In the genomic region with DNA sequence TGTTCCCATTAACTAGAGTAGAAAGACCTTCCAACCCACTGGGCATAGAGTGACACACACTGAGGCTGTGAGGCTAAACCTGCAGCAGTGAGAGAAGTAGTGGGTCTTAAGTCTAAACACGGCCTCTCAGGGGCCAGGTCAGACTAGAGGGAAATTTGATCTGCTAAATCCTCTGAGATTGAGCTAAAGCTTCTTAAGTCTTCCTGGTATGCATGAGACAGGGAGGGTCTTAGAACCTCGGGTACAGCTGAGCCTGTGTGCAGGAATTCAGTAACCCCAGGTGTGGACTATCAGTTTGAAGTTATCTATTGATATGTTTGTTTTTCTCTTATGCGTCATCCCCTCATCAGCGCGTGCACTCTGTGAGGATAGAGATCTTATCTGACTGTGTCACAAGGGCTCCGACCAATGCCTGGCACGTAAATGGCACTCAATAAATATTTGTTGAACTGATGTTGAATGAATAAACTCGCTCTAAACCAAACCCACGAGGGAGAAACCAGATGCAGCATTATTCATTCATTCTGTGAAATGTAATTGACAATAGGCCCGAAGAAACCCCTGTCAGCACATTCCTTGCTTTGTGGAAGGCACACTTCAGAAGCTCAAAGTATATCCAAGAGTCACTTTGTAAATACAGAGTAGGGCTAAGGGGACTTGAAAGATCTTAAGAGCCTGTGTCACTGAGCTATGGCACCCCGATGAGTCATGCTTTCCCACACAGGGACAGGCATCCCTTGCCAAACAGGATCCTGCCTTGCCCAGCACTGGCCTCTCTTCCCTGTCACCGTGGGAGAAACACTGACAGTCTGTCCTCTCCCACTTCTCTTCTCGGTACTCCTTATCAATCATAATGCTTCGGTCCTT, we compare ENCODE assay signal across 1 cellular context.
A peak's percentile ranks its signal among the peaks of the same experiment; 100 is the strongest.
TF ChIP-seq lines count a peak whose summit lies in the region.

No MANE protein-coding gene starts in this region.

TF ChIP-seq in HepG2, 621 proteins besides CTCF, POLR2A, EP300 and RAD21 (continued from another document):
- TF ChIP-seq, protein P1, sequence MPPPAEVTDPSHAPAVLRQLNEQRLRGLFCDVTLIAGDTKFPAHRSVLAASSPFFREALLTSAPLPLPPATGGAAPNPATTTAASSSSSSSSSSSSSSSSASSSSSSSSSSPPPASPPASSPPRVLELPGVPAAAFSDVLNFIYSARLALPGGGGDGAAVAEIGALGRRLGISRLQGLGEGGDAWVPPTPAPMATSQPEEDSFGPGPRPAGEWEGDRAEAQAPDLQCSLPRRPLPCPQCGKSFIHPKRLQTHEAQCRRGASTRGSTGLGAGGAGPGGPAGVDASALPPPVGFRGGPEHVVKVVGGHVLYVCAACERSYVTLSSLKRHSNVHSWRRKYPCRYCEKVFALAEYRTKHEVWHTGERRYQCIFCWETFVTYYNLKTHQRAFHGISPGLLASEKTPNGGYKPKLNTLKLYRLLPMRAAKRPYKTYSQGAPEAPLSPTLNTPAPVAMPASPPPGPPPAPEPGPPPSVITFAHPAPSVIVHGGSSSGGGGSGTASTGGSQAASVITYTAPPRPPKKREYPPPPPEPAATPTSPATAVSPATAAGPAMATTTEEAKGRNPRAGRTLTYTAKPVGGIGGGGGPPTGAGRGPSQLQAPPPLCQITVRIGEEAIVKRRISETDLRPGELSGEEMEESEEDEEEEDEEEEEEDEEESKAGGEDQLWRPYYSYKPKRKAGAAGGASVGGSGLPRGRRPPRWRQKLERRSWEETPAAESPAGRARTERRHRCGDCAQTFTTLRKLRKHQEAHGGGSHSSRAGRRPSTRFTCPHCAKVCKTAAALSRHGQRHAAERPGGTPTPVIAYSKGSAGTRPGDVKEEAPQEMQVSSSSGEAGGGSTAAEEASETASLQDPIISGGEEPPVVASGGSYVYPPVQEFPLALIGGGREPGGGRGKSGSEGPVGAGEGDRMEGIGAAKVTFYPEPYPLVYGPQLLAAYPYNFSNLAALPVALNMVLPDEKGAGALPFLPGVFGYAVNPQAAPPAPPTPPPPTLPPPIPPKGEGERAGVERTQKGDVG (CRISPR knock-in tag; IDR thresholded peaks at IDR 0.05; ENCODE audit: borderline replicate concordance), result no peak
- TF ChIP-seq, protein P2, sequence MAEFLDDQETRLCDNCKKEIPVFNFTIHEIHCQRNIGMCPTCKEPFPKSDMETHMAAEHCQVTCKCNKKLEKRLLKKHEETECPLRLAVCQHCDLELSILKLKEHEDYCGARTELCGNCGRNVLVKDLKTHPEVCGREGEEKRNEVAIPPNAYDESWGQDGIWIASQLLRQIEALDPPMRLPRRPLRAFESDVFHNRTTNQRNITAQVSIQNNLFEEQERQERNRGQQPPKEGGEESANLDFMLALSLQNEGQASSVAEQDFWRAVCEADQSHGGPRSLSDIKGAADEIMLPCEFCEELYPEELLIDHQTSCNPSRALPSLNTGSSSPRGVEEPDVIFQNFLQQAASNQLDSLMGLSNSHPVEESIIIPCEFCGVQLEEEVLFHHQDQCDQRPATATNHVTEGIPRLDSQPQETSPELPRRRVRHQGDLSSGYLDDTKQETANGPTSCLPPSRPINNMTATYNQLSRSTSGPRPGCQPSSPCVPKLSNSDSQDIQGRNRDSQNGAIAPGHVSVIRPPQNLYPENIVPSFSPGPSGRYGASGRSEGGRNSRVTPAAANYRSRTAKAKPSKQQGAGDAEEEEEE (CRISPR knock-in tag; IDR thresholded peaks at IDR 0.05; ENCODE audit: borderline replicate concordance), result no peak; the same call in 1 of the 2 replicates
- no peak for TF ChIP-seq KLF13 (CRISPR knock-in tag; IDR thresholded peaks at IDR 0.05)
- no peak for TF ChIP-seq ZNF33B (CRISPR knock-in tag; IDR thresholded peaks at IDR 0.05)
- TF ChIP-seq, protein P3, sequence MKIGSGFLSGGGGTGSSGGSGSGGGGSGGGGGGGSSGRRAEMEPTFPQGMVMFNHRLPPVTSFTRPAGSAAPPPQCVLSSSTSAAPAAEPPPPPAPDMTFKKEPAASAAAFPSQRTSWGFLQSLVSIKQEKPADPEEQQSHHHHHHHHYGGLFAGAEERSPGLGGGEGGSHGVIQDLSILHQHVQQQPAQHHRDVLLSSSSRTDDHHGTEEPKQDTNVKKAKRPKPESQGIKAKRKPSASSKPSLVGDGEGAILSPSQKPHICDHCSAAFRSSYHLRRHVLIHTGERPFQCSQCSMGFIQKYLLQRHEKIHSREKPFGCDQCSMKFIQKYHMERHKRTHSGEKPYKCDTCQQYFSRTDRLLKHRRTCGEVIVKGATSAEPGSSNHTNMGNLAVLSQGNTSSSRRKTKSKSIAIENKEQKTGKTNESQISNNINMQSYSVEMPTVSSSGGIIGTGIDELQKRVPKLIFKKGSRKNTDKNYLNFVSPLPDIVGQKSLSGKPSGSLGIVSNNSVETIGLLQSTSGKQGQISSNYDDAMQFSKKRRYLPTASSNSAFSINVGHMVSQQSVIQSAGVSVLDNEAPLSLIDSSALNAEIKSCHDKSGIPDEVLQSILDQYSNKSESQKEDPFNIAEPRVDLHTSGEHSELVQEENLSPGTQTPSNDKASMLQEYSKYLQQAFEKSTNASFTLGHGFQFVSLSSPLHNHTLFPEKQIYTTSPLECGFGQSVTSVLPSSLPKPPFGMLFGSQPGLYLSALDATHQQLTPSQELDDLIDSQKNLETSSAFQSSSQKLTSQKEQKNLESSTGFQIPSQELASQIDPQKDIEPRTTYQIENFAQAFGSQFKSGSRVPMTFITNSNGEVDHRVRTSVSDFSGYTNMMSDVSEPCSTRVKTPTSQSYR (CRISPR knock-in tag; IDR thresholded peaks at IDR 0.05; ENCODE audit: borderline replicate concordance), result no peak
- TF ChIP-seq ZFP90 (CRISPR knock-in tag; IDR thresholded peaks at IDR 0.05; ENCODE audit: borderline replicate concordance), result no peak
- TF ChIP-seq EEA1 (CRISPR knock-in tag; IDR thresholded peaks at IDR 0.05; ENCODE audit: borderline replicate concordance), result no peak
- no peak for TF ChIP-seq PRPF4 (IDR thresholded peaks at IDR 0.05; ENCODE audit: low read depth, low read length, poor library complexity, severe bottlenecking)
- TF ChIP-seq HNRNPH1 (optimal IDR thresholded peaks at IDR 0.05; ENCODE audit: low read depth, low read length), result no peak
- TF ChIP-seq CEBPG (CRISPR knock-in tag; IDR thresholded peaks at IDR 0.05), result peak; percentile 48; the same call in 1 of the 2 replicates
- TF ChIP-seq ZNF224 (CRISPR knock-in tag; IDR thresholded peaks at IDR 0.05), result no peak
- TF ChIP-seq, protein P4, sequence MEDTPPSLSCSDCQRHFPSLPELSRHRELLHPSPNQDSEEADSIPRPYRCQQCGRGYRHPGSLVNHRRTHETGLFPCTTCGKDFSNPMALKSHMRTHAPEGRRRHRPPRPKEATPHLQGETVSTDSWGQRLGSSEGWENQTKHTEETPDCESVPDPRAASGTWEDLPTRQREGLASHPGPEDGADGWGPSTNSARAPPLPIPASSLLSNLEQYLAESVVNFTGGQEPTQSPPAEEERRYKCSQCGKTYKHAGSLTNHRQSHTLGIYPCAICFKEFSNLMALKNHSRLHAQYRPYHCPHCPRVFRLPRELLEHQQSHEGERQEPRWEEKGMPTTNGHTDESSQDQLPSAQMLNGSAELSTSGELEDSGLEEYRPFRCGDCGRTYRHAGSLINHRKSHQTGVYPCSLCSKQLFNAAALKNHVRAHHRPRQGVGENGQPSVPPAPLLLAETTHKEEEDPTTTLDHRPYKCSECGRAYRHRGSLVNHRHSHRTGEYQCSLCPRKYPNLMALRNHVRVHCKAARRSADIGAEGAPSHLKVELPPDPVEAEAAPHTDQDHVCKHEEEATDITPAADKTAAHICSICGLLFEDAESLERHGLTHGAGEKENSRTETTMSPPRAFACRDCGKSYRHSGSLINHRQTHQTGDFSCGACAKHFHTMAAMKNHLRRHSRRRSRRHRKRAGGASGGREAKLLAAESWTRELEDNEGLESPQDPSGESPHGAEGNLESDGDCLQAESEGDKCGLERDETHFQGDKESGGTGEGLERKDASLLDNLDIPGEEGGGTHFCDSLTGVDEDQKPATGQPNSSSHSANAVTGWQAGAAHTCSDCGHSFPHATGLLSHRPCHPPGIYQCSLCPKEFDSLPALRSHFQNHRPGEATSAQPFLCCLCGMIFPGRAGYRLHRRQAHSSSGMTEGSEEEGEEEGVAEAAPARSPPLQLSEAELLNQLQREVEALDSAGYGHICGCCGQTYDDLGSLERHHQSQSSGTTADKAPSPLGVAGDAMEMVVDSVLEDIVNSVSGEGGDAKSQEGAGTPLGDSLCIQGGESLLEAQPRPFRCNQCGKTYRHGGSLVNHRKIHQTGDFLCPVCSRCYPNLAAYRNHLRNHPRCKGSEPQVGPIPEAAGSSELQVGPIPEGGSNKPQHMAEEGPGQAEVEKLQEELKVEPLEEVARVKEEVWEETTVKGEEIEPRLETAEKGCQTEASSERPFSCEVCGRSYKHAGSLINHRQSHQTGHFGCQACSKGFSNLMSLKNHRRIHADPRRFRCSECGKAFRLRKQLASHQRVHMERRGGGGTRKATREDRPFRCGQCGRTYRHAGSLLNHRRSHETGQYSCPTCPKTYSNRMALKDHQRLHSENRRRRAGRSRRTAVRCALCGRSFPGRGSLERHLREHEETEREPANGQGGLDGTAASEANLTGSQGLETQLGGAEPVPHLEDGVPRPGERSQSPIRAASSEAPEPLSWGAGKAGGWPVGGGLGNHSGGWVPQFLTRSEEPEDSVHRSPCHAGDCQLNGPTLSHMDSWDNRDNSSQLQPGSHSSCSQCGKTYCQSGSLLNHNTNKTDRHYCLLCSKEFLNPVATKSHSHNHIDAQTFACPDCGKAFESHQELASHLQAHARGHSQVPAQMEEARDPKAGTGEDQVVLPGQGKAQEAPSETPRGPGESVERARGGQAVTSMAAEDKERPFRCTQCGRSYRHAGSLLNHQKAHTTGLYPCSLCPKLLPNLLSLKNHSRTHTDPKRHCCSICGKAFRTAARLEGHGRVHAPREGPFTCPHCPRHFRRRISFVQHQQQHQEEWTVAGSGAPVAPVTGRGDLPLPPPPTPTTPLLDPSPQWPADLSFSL (CRISPR knock-in tag; IDR thresholded peaks at IDR 0.05), result no peak
- TF ChIP-seq, protein P5, sequence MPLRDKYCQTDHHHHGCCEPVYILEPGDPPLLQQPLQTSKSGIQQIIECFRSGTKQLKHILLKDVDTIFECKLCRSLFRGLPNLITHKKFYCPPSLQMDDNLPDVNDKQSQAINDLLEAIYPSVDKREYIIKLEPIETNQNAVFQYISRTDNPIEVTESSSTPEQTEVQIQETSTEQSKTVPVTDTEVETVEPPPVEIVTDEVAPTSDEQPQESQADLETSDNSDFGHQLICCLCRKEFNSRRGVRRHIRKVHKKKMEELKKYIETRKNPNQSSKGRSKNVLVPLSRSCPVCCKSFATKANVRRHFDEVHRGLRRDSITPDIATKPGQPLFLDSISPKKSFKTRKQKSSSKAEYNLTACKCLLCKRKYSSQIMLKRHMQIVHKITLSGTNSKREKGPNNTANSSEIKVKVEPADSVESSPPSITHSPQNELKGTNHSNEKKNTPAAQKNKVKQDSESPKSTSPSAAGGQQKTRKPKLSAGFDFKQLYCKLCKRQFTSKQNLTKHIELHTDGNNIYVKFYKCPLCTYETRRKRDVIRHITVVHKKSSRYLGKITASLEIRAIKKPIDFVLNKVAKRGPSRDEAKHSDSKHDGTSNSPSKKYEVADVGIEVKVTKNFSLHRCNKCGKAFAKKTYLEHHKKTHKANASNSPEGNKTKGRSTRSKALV (CRISPR knock-in tag; IDR thresholded peaks at IDR 0.05), result no peak
